In the genomic region with DNA sequence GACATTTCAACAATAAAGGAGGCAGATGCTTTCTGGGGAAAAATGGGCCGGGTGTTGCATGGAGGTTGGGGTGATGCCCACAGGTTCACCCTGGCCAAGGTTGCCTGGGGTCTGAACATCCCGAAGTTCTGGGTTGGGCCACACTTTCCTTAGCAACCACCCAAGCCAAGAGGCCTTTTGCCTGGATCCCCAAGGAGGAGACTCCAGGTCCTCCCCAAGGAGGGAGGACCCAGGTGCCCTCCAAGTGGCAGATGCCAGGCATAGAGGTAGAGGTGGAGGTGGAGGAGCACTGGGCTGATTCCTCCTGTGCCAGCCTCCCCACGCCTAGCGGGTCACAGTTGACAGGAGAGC, we compare ENCODE assay signal across 8 cellular contexts. TPM values are rescaled to one million over a fixed set of nuclear protein-coding genes. Genes with fewer than 3 reads are reported as not detected.
DNase-seq lines count a peak whose midpoint lies in the region; ATAC-seq and TF ChIP-seq lines count a peak whose summit lies in the region.

No MANE protein-coding gene starts in this region.

- no peak for DNase-seq in AG04449 (ENCODE audit: low read depth, low spot score)
- DNase-seq in naive thymus-derived CD4-positive, alpha-beta T cell = no peak
- DNase-seq in aorta = no peak
- no peak for DNase-seq in pons (ENCODE audit: low spot score)
- no peak for DNase-seq in HPDE6-E6E7 (ENCODE audit: extremely low spot score)

- TF ChIP-seq CTCF in AG04449 (IDR thresholded peaks at IDR 0.05; ENCODE audit: insufficient read depth, low read length, missing control alignments) = no peak

- H3K4me3 Mint-ChIP-seq in naive thymus-derived CD4-positive, alpha-beta T cell = peak overlapping the region; percentile 91 to 100 (median 98)

- peaks cover 0 to 4% (median 0%) of the 10 kb centered on the region in 11 donors for H3K9me3 Mint-ChIP-seq in naive thymus-derived CD4-positive, alpha-beta T cell

- H3K36me3 ChIP-seq in KOPT-K1 (ENCODE audit: insufficient read depth, low read length) (no peaks in the 10 kb centered on the region; the same call in 1 of the 2 replicates), aorta (ENCODE audit: control insufficient read depth in 1 of 2, insufficient read depth in 2 of 2, low read length in 1 of 2) (no peaks in the 10 kb centered on the region)
- peaks cover 0 to 4% (median 0%) of the 10 kb centered on the region in 3 experiments for H3K36me3 ChIP-seq in naive thymus-derived CD4-positive, alpha-beta T cell (ENCODE audit: control insufficient read depth in 2 of 3, insufficient read depth in 3 of 3, low read length in 3 of 3)

- no peak for ATAC-seq in naive thymus-derived CD4-positive, alpha-beta T cell
- ATAC-seq in aorta (ENCODE audit: low FRiP score) (no peak), GM18511 (IDR thresholded peaks at IDR 0.05; ENCODE audit: unreplicated experiment) (no peak)

- POLR2A ChIA-PET in AG04449 (lab: Yijun Ruan, JAX) = interaction anchor here (2.1 kb wide), 1 partner anchor 33 kb away, joined by 15 read pairs; a partner anchor contains a TSS
- POLR2A ChIA-PET in naive thymus-derived CD4-positive, alpha-beta T cell (lab: Charles Lee) = interaction anchor here (0.6 to 3.5 kb wide), 5 partner anchors 9 to 1829 kb away, joined by 3 to 19 read pairs (median 4); a partner anchor contains a TSS

- no peaks in the 10 kb centered on the region for H3K27me3 ChIP-seq in naive thymus-derived CD4-positive, alpha-beta T cell (ENCODE audit: control insufficient read depth in 2 of 2, insufficient read depth in 2 of 2, low read length in 2 of 2)
- H3K27me3 ChIP-seq in aorta (ENCODE audit: control insufficient read depth in 1 of 2, insufficient read depth in 2 of 2, low read length in 1 of 2) = no peaks in the 10 kb centered on the region

- H3K27me3 Mint-ChIP-seq in naive thymus-derived CD4-positive, alpha-beta T cell = no peaks in the 10 kb centered on the region

- 32 to 40% methylated on average over 4 of the region's 4 CpGs for WGBS in aorta, 2 donors

- CTCF ChIA-PET in AG04449 (lab: Yijun Ruan, JAX) = interaction anchor here (1.1 to 1.2 kb wide), 2 partner anchors 15 to 26 kb away, joined by 4 read pairs; no protein-coding TSS in a partner anchor
- CTCF ChIA-PET in naive thymus-derived CD4-positive, alpha-beta T cell (lab: Charles Lee) = no interaction called here

- intact Hi-C loops in naive thymus-derived CD4-positive, alpha-beta T cell (cut with micrococcal nuclease) = loop anchor here in 1 of 2 donors (2.0 kb wide), 1 partner anchor 65 kb away; no protein-coding TSS in a partner anchor
- intact Hi-C loops in aorta (cut with DNase I) = no loop called here

- peak overlapping the region in 8 of 9 donors; percentile 91 to 100 (median 98) for H3K27ac Mint-ChIP-seq in naive thymus-derived CD4-positive, alpha-beta T cell

- H3K27ac ChIP-seq in KOPT-K1 (ENCODE audit: low read depth, low read length, poor library complexity, severe bottlenecking) (peak overlapping the region; percentile 62), cingulate gyrus (ENCODE audit: low read depth, low read length) (peak overlapping the region; percentile 88), aorta (ENCODE audit: low read depth in 1 of 2, low read length in 2 of 2) (peak overlapping the region in 1 of 2 donors; percentile 84)
- H3K27ac ChIP-seq in naive thymus-derived CD4-positive, alpha-beta T cell (ENCODE audit: low read depth, low read length) = peak overlapping the region; percentile 84

- H3K36me3 Mint-ChIP-seq in naive thymus-derived CD4-positive, alpha-beta T cell = peaks cover 0 to 1% (median 0%) of the 10 kb centered on the region in 5 donors

- peaks cover 11 to 16% of the 10 kb centered on the region in 2 donors for H3K4me1 ChIP-seq in naive thymus-derived CD4-positive, alpha-beta T cell (ENCODE audit: control insufficient read depth in 2 of 2, insufficient read depth in 2 of 2, low read length in 2 of 2)
- H3K4me1 ChIP-seq in aorta (ENCODE audit: control insufficient read depth in 1 of 2, insufficient read depth in 2 of 2, low read length in 2 of 2) = peaks cover 0 to 5% of the 10 kb centered on the region in 2 donors

- no peaks in the 10 kb centered on the region for H3K9me3 ChIP-seq in KOPT-K1 (ENCODE audit: insufficient read depth, low read length, poor library complexity, severe bottlenecking)
- no peaks in the 10 kb centered on the region for H3K9me3 ChIP-seq in naive thymus-derived CD4-positive, alpha-beta T cell (ENCODE audit: control insufficient read depth in 2 of 3, low read length in 3 of 3)
- no peaks in the 10 kb centered on the region for H3K9me3 ChIP-seq in aorta (ENCODE audit: control insufficient read depth, low read length)

- H3K4me1 Mint-ChIP-seq in naive thymus-derived CD4-positive, alpha-beta T cell = peaks cover 12 to 43% (median 34%) of the 10 kb centered on the region in 7 donors

- H3K4me3 ChIP-seq in AG04449 (ENCODE audit: low read depth, low read length) (peak overlapping the region; percentile 91), aorta (ENCODE audit: low read length in 2 of 2) (peak overlapping the region in 1 of 2 donors; percentile 70)
- peak overlapping the region; percentile 77 for H3K4me3 ChIP-seq in naive thymus-derived CD4-positive, alpha-beta T cell (ENCODE audit: low read length)

RNA-seq across cellular contexts. Expression of a gene that starts 1.2 kb away (rescaled TPM):
- 10 to 100 TPM; 34.3 to 70.6 (median 42.3) TPM for total RNA-seq in naive thymus-derived CD4-positive, alpha-beta T cell
- 10 to 100 TPM; 38.8 to 74.1 TPM for polyA plus RNA-seq in naive thymus-derived CD4-positive, alpha-beta T cell
- total RNA-seq in aorta = 100 to 1,000 TPM; 430 to 444 TPM
- polyA plus RNA-seq in aorta = 100 to 1,000 TPM; 346 to 756 TPM

RNA-seq across cellular contexts. Expression of a gene that starts 7.6 kb away (rescaled TPM):
- 1 to 10 TPM; 1.1 to 5.0 (median 1.5) TPM for total RNA-seq in naive thymus-derived CD4-positive, alpha-beta T cell
- under 1 TPM; 0.35 to 0.45 TPM for polyA plus RNA-seq in naive thymus-derived CD4-positive, alpha-beta T cell
- 1 to 10 TPM; 1.5 to 2.7 TPM for total RNA-seq in aorta
- not detected for polyA plus RNA-seq in aorta

RNA-seq across cellular contexts. Expression of a gene that starts 33.3 kb away (rescaled TPM):
- total RNA-seq in naive thymus-derived CD4-positive, alpha-beta T cell = 10 to 100 TPM; 62.5 to 86.7 (median 75.2) TPM
- 100 to 1,000 TPM in 1 of 2 donors, 10 to 100 TPM in 1; 60.7 to 109 TPM for polyA plus RNA-seq in naive thymus-derived CD4-positive, alpha-beta T cell
- total RNA-seq in aorta = 10 to 100 TPM; 49.2 to 49.6 TPM
- 10 to 100 TPM; 26.0 to 32.9 TPM for polyA plus RNA-seq in aorta

Comparison
In these comparisons a context has a peak if more than half of its experiments do, and no peak if none do; other contexts are left out.
1. RNA of a gene that starts 1.2 kb away (total RNA-seq): 430 to 444 TPM in aorta; 34.3 to 70.6 TPM in naive thymus-derived CD4-positive, alpha-beta T cell; every median in the first group is over 4 times any median in the second.